In genomic region chr10:48444266-48444665, GRCh38 we compare ENCODE assay signal across 9 cellular contexts.
A peak's percentile ranks its signal among the peaks of the same experiment; 100 is the strongest.
DNase-seq lines count a peak whose midpoint lies in the region; ATAC-seq and TF ChIP-seq lines count a peak whose summit lies in the region.
"Had no signal": no experiment of that assay in that cellular context is flagged by ENCODE, and none has a peak within 500 bp of the region (broad histone marks: within the 10 kb centered on the region; RNA-seq: fewer than 3 reads in every experiment).

No MANE protein-coding gene starts in this region.

- TF ChIP-seq CTCF in GM12873 (IDR thresholded peaks at IDR 0.05; ENCODE audit: insufficient read depth, low read depth, low read length, missing control alignments) (peak; percentile 24), choroid plexus epithelial cell (conservative IDR thresholded peaks at IDR 0.05; ENCODE audit: low read depth, low read length) (peak; percentile 57), osteoblast (IDR thresholded peaks at IDR 0.05; ENCODE audit: extremely low read depth, low read depth, low read length) (peak; percentile 29)

- ATAC-seq in HG02938 (IDR thresholded peaks at IDR 0.05; ENCODE audit: unreplicated experiment) (no peak), GM21576 (IDR thresholded peaks at IDR 0.05; ENCODE audit: unreplicated experiment) (no peak), GM19455 (IDR thresholded peaks at IDR 0.05; ENCODE audit: unreplicated experiment) (no peak)

- H3K27me3 ChIP-seq in osteoblast (ENCODE audit: insufficient read depth, low read length): no peaks in the 10 kb centered on the region

- H3K4me2 ChIP-seq in osteoblast (ENCODE audit: insufficient read depth, low read length): no peak overlapping the region

- H3K4me1 ChIP-seq in osteoblast (ENCODE audit: insufficient read depth, low read length): peaks cover 25% of the 10 kb centered on the region

- peaks cover 32% of the 10 kb centered on the region for H4K20me1 ChIP-seq in osteoblast (ENCODE audit: insufficient read depth, low read length)

- peaks cover 48% of the 10 kb centered on the region for H3K36me3 ChIP-seq in osteoblast (ENCODE audit: insufficient read depth, low read length)

- H3K4me3 ChIP-seq in choroid plexus epithelial cell (ENCODE audit: low read depth, low read length): no peak overlapping the region
- H3K4me3 ChIP-seq in osteoblast (ENCODE audit: insufficient read depth, low read length): no peak overlapping the region

- no peak overlapping the region for H2AFZ ChIP-seq in osteoblast (ENCODE audit: low read length)

- H3K27ac ChIP-seq in osteoblast (ENCODE audit: low read depth, low read length): no peak overlapping the region

- H3K9me3 ChIP-seq in osteoblast (ENCODE audit: low read depth, low read length): no peaks in the 10 kb centered on the region

- peaks cover 30% of the 10 kb centered on the region for H3K79me2 ChIP-seq in osteoblast (ENCODE audit: insufficient read depth, low read length)

- DNase-seq in NCI-H2171 (lab: John Stamatoyannopoulos, UW) (peak; percentile 7), choroid plexus epithelial cell (ENCODE audit: low read depth) (peak; percentile 77), osteoblast (ENCODE audit: insufficient read length, low spot score, missing footprints) (peak; percentile 34)
- DNase-seq in activated effector memory CD4-positive, alpha-beta T cell treated with Interleukin-2 at 50 U/mL for 16 hours: no peak
- DNase-seq: caudate nucleus had no signal
